38 cellular contexts compared by ENCODE assay signal in the genomic region with DNA sequence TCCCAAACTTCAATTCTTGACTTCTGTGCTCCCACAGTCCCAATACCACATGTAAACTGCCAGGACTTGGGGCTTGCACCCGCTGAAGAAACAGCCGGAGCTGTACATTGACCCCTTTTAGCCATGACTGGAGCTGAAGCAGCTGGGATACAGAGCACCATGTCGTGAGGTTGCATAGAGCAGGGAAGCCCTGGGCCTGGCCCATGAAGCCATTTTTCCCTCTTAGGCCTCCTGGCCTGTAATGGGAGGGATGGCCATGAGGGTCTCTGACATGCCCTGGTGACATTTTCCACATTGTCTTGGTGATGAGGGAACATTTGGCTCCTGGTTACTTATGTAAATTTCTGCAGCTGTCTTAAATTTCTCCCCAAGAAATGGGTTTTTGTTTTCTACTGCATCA. TPM values are rescaled to one million over a fixed set of nuclear protein-coding genes. Genes with fewer than 3 reads are reported as not detected.
"Had no signal": no experiment of that assay in that cellular context is flagged by ENCODE, and none has a peak within 500 bp of the region (broad histone marks: within the 10 kb centered on the region; RNA-seq: fewer than 3 reads in every experiment).

No MANE protein-coding gene starts in this region.

- H3K4me3 ChIP-seq: MG63 had no signal

- DNase-seq: Karpas-422, Kasumi-1, MG63, MM.1S, MV-4-11, NCI-H1048, NCI-H1092, NCI-H1092 treated with DMSO at 0.1 percent for 48 hours, NCI-H1105, NCI-H1105 treated with DMSO at 0.1 percent for 48 hours, NCI-H1417, NCI-H1417 treated with DMSO at 0.1 percent for 48 hours, NCI-H1436, NCI-H1436 treated with DMSO at 0.1 percent for 48 hours, NCI-H146, NCI-H1694, NCI-H1694 treated with DMSO at 0.1 percent for 48 hours, NCI-H187, NCI-H187 treated with DMSO at 0.1 percent for 48 hours, NCI-H1930, NCI-H2029, NCI-H2029 treated with DMSO at 0.1 percent for 48 hours, NCI-H2081, NCI-H2081 treated with DMSO at 0.1 percent for 48 hours, NCI-H2107, NCI-H2171, NCI-H2171 treated with DMSO at 0.1 percent for 48 hours, NCI-H2227 treated with DMSO at 0.1 percent for 48 hours, NCI-H226, NCI-H345, NCI-H446, NCI-H446 treated with DMSO at 0.1 percent for 48 hours, NCI-H510A, NCI-H510A treated with DMSO at 0.1 percent for 48 hours had no signal

- H3K9me3 ChIP-seq: MG63 had no signal

- H3K36me3 ChIP-seq: MG63 had no signal

- H3K27me3 ChIP-seq: MG63 had no signal

RNA-seq across cellular contexts. Expression of a gene that starts 9.8 kb away (rescaled TPM):
- total RNA-seq: LHCN-M2, M059J, MCF 10A, NCI-H460 had no signal
